Comparison of ENCODE assay signal across 18 cellular contexts in the genomic region with DNA sequence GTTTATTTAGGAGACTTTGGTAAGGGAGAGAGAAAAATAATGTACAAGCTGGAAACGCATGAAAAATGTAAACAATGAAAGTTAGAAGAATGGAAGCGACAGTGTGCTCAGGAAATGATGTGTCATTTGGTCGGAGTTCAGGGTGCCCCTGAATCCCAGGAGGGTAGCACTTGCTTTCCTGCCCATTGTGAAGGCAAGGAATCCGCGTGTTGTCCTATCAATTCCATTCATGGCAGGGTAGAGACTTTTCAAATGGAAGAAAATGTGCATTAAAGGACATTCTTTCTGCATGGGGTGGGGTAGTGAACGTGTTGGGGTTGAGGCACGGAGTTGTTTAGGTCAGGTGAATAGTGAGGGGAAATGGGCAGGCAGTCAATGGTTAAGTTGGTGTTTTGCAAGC. TPM values are rescaled to one million over a fixed set of nuclear protein-coding genes. Genes with fewer than 3 reads are reported as not detected.
A peak's percentile ranks its signal among the peaks of the same experiment; 100 is the strongest.
DNase-seq lines count a peak whose midpoint lies in the region; ATAC-seq and TF ChIP-seq lines count a peak whose summit lies in the region.
"Had no signal": no experiment of that assay in that cellular context is flagged by ENCODE, and none has a peak within 500 bp of the region (broad histone marks: within the 10 kb centered on the region; RNA-seq: fewer than 3 reads in every experiment).

No MANE protein-coding gene starts in this region.

- H2BK5ac ChIP-seq in H9 (ENCODE audit: insufficient read length, low read length): no peak overlapping the region

- H3K4ac ChIP-seq in H9 (ENCODE audit: low read depth, low read length): no peak overlapping the region

- H3K27ac ChIP-seq in H9 (ENCODE audit: insufficient read length, low read depth, low read length) (peak overlapping the region; percentile 83), ascending aorta (peak overlapping the region; percentile 23 to 41)

- H2BK12ac ChIP-seq in H9 (ENCODE audit: insufficient read length, low read depth, low read length): no peak overlapping the region

- H3K36me3 Mint-ChIP-seq in H9 (ENCODE audit: insufficient read depth in 1 of 3, low read depth in 3 of 3): peaks cover 0 to 3% (median 0%) of the 10 kb centered on the region in 3 experiments; a peak in 1 of 7 replicates
- H3K36me3 Mint-ChIP-seq in progenitor cell of endocrine pancreas (ENCODE audit: insufficient read depth): no peaks in the 10 kb centered on the region

- ATAC-seq in GM21360 (IDR thresholded peaks at IDR 0.05; ENCODE audit: unreplicated experiment): no peak
- no peak for ATAC-seq in HG03432 (IDR thresholded peaks at IDR 0.05; ENCODE audit: unreplicated experiment)
- no peak for ATAC-seq in GM21528 (IDR thresholded peaks at IDR 0.05; ENCODE audit: low FRiP score, unreplicated experiment)

- no CpG with 5 or more reads among the region's 7 CpGs for WGBS in H9 (ENCODE audit: extremely low coverage, insufficient read length, low lambda C conversion rate)

- no peaks in the 10 kb centered on the region for H3K27me3 ChIP-seq in H9 (ENCODE audit: insufficient read depth, low read length)
- no peaks in the 10 kb centered on the region for H3K27me3 ChIP-seq in ascending aorta
- no peaks in the 10 kb centered on the region for H3K27me3 ChIP-seq in iPS-15b (ENCODE audit: control insufficient read depth, insufficient read depth, low read length)

- H3K23me2 ChIP-seq in H9 (ENCODE audit: insufficient read length, low read depth, low read length, poor library complexity, severe bottlenecking): peaks cover 29% of the 10 kb centered on the region

- peak overlapping the region; percentile 85 for H3K4me2 ChIP-seq in H9 (ENCODE audit: insufficient read depth, insufficient read length, low read length)

- no peak for DNase-seq in H9
- no peak for DNase-seq in ascending aorta (ENCODE audit: low spot score in 2 of 2)
- no peak for DNase-seq in progenitor cell of endocrine pancreas (ENCODE audit: low spot score, unreplicated experiment)
- no peak for DNase-seq in NCI-H1436 treated with DMSO at 0.1 percent for 48 hours (lab: John Stamatoyannopoulos, UW)
- DNase-seq: activated naive CD8-positive, alpha-beta T cell treated with anti-CD3 and anti-CD28 coated beads for 36 hours; activated T-cell treated with anti-CD3 and anti-CD28 coated beads, Interleukin-2, amount 50 U/mL, for 48 hours; CD4-positive, alpha-beta memory T cell; DND-41; dorsolateral prefrontal cortex; NCI-H1092 treated with DMSO at 0.1 percent for 48 hours; NCI-H524 treated with DMSO at 0.1 percent for 48 hours; right cardiac atrium; stimulated activated naive CD4-positive, alpha-beta T cell treated with Interleukin-2 at 50 U/mL for 16 hours had no signal

- no peak overlapping the region for H2BK120ac ChIP-seq in H9 (ENCODE audit: low read depth, low read length, poor library complexity, severe bottlenecking)

- no peak overlapping the region for H3K23ac ChIP-seq in H9 (ENCODE audit: insufficient read length, low read depth, low read length)

- H3K14ac ChIP-seq in H9 (ENCODE audit: insufficient read depth, low read length): no peak overlapping the region

- intact Hi-C loops in ascending aorta (cut with DNase I): loop anchor here (5.0 kb wide), 1 partner anchor 43 kb away; no protein-coding TSS in a partner anchor

- no peak overlapping the region for H4K91ac ChIP-seq in H9 (ENCODE audit: insufficient read length, low read depth, low read length)

- H4K8ac ChIP-seq in H9 (replicated peaks; ENCODE audit: insufficient read length, low read depth, low read length): no peak overlapping the region

- H3K4me1 Mint-ChIP-seq in H9 (peaks cover 59 to 67% of the 10 kb centered on the region in 2 experiments), progenitor cell of endocrine pancreas (ENCODE audit: low read depth) (peaks cover 14% of the 10 kb centered on the region)
- H3K4me1 Mint-ChIP-seq: activated naive CD8-positive, alpha-beta T cell treated with anti-CD3 and anti-CD28 coated beads for 36 hours had no signal

- H3K9ac ChIP-seq in H9 (ENCODE audit: extremely low read depth, insufficient read length, low read length) (no peak overlapping the region), iPS-15b (ENCODE audit: low read depth, low read length) (no peak overlapping the region)

- H3K27ac Mint-ChIP-seq in H9: peak overlapping the region; percentile 16 to 99 (median 98)
- H3K27ac Mint-ChIP-seq in progenitor cell of endocrine pancreas: peak overlapping the region; percentile 26
- H3K27ac Mint-ChIP-seq: activated naive CD8-positive, alpha-beta T cell treated with anti-CD3 and anti-CD28 coated beads for 36 hours; CD4-positive, alpha-beta memory T cell; T-helper 2 cell treated with Interferon-gamma antibody and Interleukin-4, amounts not matched to agents 5 μg/mL and 100 μg/mL, for 36 hours had no signal

- no peaks in the 10 kb centered on the region for H3K79me1 ChIP-seq in H9 (ENCODE audit: insufficient read depth, low read depth, low read length, poor library complexity, severe bottlenecking)

- TF ChIP-seq CTCF in H9 (conservative IDR thresholded peaks at IDR 0.05) (no peak), ascending aorta (IDR thresholded peaks at IDR 0.05) (no peak), progenitor cell of endocrine pancreas (IDR thresholded peaks at IDR 0.05; ENCODE audit: unreplicated experiment) (no peak)

- no peaks in the 10 kb centered on the region for H4K20me1 ChIP-seq in H9 (ENCODE audit: control insufficient read depth, insufficient read depth, insufficient read length)

- H3K9me3 ChIP-seq in H9 (ENCODE audit: control insufficient read depth, low read depth, low read length) (no peaks in the 10 kb centered on the region), ascending aorta (no peaks in the 10 kb centered on the region), iPS-15b (ENCODE audit: control insufficient read depth, insufficient read depth, low read length) (no peaks in the 10 kb centered on the region)

- H3T11ph ChIP-seq in H9 (ENCODE audit: low read length): no peak overlapping the region

- H2BK15ac ChIP-seq in H9 (ENCODE audit: low read depth, low read length): no peak overlapping the region

- H2AFZ ChIP-seq in H9 (ENCODE audit: low read length): no peak overlapping the region

- no peaks in the 10 kb centered on the region for H3K36me3 ChIP-seq in ascending aorta
- no peaks in the 10 kb centered on the region for H3K36me3 ChIP-seq in iPS-15b (ENCODE audit: control insufficient read depth, insufficient read depth, low read length)

- no peak overlapping the region for H3K56ac ChIP-seq in H9 (ENCODE audit: insufficient read length, low read depth, low read length)

- H3K9me3 Mint-ChIP-seq in H9 (no peaks in the 10 kb centered on the region), progenitor cell of endocrine pancreas (ENCODE audit: low read depth) (no peaks in the 10 kb centered on the region)
- H3K9me3 Mint-ChIP-seq: activated naive CD8-positive, alpha-beta T cell treated with anti-CD3 and anti-CD28 coated beads for 36 hours; CD4-positive, alpha-beta memory T cell; T-helper 2 cell treated with Interferon-gamma antibody and Interleukin-4, amounts not matched to agents 5 μg/mL and 100 μg/mL, for 36 hours had no signal

- H3K4me3 ChIP-seq in ascending aorta (peak overlapping the region; percentile 44 to 59), iPS-15b (ENCODE audit: low read depth, low read length) (peak overlapping the region; percentile 59)

- H4K5ac ChIP-seq in H9 (ENCODE audit: insufficient read length, low read depth, low read length): no peak overlapping the region

- H3K4me3 Mint-ChIP-seq in H9: peak overlapping the region; percentile 89 to 97
- peak overlapping the region; percentile 25 for H3K4me3 Mint-ChIP-seq in progenitor cell of endocrine pancreas (ENCODE audit: low read depth)
- H3K4me3 Mint-ChIP-seq: activated naive CD8-positive, alpha-beta T cell treated with anti-CD3 and anti-CD28 coated beads for 36 hours; T-helper 2 cell treated with Interferon-gamma antibody and Interleukin-4, amounts not matched to agents 5 μg/mL and 100 μg/mL, for 36 hours had no signal

- peaks cover 22% of the 10 kb centered on the region; the same call in 1 of the 2 replicates for H3K79me2 ChIP-seq in H9 (ENCODE audit: insufficient read depth, low read length)

- H2AK5ac ChIP-seq in H9 (ENCODE audit: insufficient read length, low read length): no peak overlapping the region

- H3K4me1 ChIP-seq in H9 (ENCODE audit: insufficient read depth, low read length) (peaks cover 3% of the 10 kb centered on the region; the same call in 1 of the 2 replicates), ascending aorta (peaks cover 0 to 34% of the 10 kb centered on the region in 2 donors), iPS-15b (ENCODE audit: control insufficient read depth, insufficient read depth, low read length) (peaks cover 18% of the 10 kb centered on the region)

- no peaks in the 10 kb centered on the region for H3K27me3 Mint-ChIP-seq in H9 (ENCODE audit: low read depth)
- peaks cover 45% of the 10 kb centered on the region for H3K27me3 Mint-ChIP-seq in progenitor cell of endocrine pancreas
- H3K27me3 Mint-ChIP-seq: activated naive CD8-positive, alpha-beta T cell treated with anti-CD3 and anti-CD28 coated beads for 36 hours; CD4-positive, alpha-beta memory T cell had no signal

- H2BK20ac ChIP-seq in H9 (ENCODE audit: low read depth, low read length, poor library complexity, severe bottlenecking): no peak overlapping the region

- no peak overlapping the region for H3K18ac ChIP-seq in H9 (ENCODE audit: insufficient read length, low read depth, low read length)

RNA-seq across cellular contexts. Expression of gene GCNT2, which starts 33.7 kb away (rescaled TPM):
- total RNA-seq in H9 (2021): 41.3 and 41.7 TPM in 2 replicates
- 16.7 TPM for total RNA-seq in ascending aorta
- total RNA-seq in progenitor cell of endocrine pancreas: 8.2 and 12.3 TPM in 2 replicates
